25 cellular contexts compared by ENCODE assay signal in genomic region chr1:213466578-213466977, GRCh38.
"Had no signal": no experiment of that assay in that cellular context is flagged by ENCODE, and none has a peak within 500 bp of the region (broad histone marks: within the 10 kb centered on the region; RNA-seq: fewer than 3 reads in every experiment).

No MANE protein-coding gene starts in this region.

- H3K36me3 ChIP-seq: MG63, Peyer's patch, SJCRH30 had no signal

- H3K4me1 ChIP-seq: body of pancreas, Peyer's patch, SJCRH30 had no signal

- H3K27ac ChIP-seq: body of pancreas, Peyer's patch, RWPE1, SJCRH30 had no signal

- DNase-seq: activated CD4-positive, alpha-beta T cell treated with anti-CD3 and anti-CD28 coated beads for 4 hours; activated CD4-positive, alpha-beta T cell treated with anti-CD3 and anti-CD28 coated beads, Interleukin-2, amount 50 U/mL, for 4 hours; activated CD8-positive, alpha-beta memory T cell treated with anti-CD3 and anti-CD28 coated beads, Interleukin-2, amount 50 U/mL, for 48 hours; activated CD8-positive, alpha-beta T cell treated with anti-CD3 and anti-CD28 coated beads, Interleukin-2, amount 10 ng/mL, durations not matched to agents 7 days and 5 days; activated naive CD4-positive, alpha-beta T cell treated with anti-CD3 and anti-CD28 coated beads, Interleukin-2, amount 50 U/mL, for 16 hours; activated naive CD8-positive, alpha-beta T cell treated with anti-CD3 and anti-CD28 coated beads, Interleukin-2, amount 10 ng/mL, durations not matched to agents 7 days and 5 days; activated T-cell treated with anti-CD3 and anti-CD28 coated beads, Interleukin-2, amount 50 U/mL, for 1 hour; aorta; body of pancreas; central memory CD4-positive, alpha-beta T cell; MG63; NCI-H1105; NCI-H187 treated with DMSO at 0.1 percent for 48 hours; NCI-H2081 treated with DMSO at 0.1 percent for 48 hours; NCI-H446; NCI-H524; NK-92 treated with Interleukin-12 subunit alpha and Interleukin-12 subunit beta, amount 100 ng/mL, for 24 hours; OCI-M1; Peyer's patch; Right ventricle myocardium superior; SJCRH30; SW 1271 had no signal

- H3K9me3 ChIP-seq: body of pancreas, MG63, Peyer's patch had no signal

- H3K4me3 ChIP-seq: body of pancreas, MG63, Peyer's patch, SJCRH30 had no signal

- ATAC-seq: activated CD4-positive, CD25-positive, alpha-beta regulatory T cell treated with anti-CD3 and anti-CD28 coated beads, Interleukin-2, amount 50 U/mL, for 24 hours; activated CD8-positive, alpha-beta T cell treated with anti-CD3 and anti-CD28 coated beads, Interleukin-2, amount 10 ng/mL, durations not matched to agents 7 days and 5 days; body of pancreas; SK-N-SH treated with all-trans-retinoic acid at 6 μM for 48 hours had no signal

- H3K27me3 ChIP-seq: body of pancreas, Peyer's patch had no signal
